ENCODE assay signal across 16 cellular contexts in genomic region chr3:149475451-149476060, GRCh38. TPM values are rescaled to one million over a fixed set of nuclear protein-coding genes. Genes with fewer than 3 reads are reported as not detected.
"Had no signal": no experiment of that assay in that cellular context is flagged by ENCODE, and none has a peak within 500 bp of the region (broad histone marks: within the 10 kb centered on the region; RNA-seq: fewer than 3 reads in every experiment).

No MANE protein-coding gene starts in this region.

- DNase-seq: activated CD4-positive, alpha-beta T cell treated with anti-CD3 and anti-CD28 coated beads, Interleukin-2, amount 50 U/mL, for 4 hours; activated CD8-positive, alpha-beta memory T cell treated with anti-CD3 and anti-CD28 coated beads, Interleukin-2, amount 10 ng/mL, durations not matched to agents 7 days and 5 days; activated effector memory CD4-positive, alpha-beta T cell treated with anti-CD3 and anti-CD28 coated beads, Interleukin-2, amount 50 U/mL, for 16 hours; activated T-cell treated with anti-CD3 and anti-CD28 coated beads, Interleukin-2, amount 50 U/mL, for 4 hours; cerebellar nuclear complex; dermis blood vessel endothelial cell; foreskin fibroblast; head of caudate nucleus; ovary; stimulated activated CD4-positive, alpha-beta T cell treated with anti-CD3 and anti-CD28 coated beads, Interleukin-1b, Interleukin-23, amount 100 ng/mL, for 48 hours; transverse colon had no signal

- H3K4me1 Mint-ChIP-seq: stimulated activated memory B cell treated with anti-CD40 and anti-IgM and Interleukin-4, amounts not matched to agents 10 μg/mL and 1 μg/mL and 100 μg/mL, for 72 hours had no signal

- H3K27ac Mint-ChIP-seq: activated CD8-positive, alpha-beta memory T cell treated with anti-CD3 and anti-CD28 coated beads, Interleukin-2, amount 10 ng/mL, durations not matched to agents 7 days and 5 days; activated naive CD8-positive, alpha-beta T cell; natural killer cell treated with Interleukin-12 subunit alpha and Interleukin-12 subunit beta and Interleukin-15 and Interleukin-18, amount 100 ng/mL, for 72 hours; stimulated activated memory B cell treated with anti-CD40 and anti-IgM and Interleukin-4, amounts not matched to agents 10 μg/mL and 1 μg/mL and 100 μg/mL, for 72 hours had no signal

- H3K4me3 Mint-ChIP-seq: activated CD8-positive, alpha-beta memory T cell treated with anti-CD3 and anti-CD28 coated beads, Interleukin-2, amount 10 ng/mL, durations not matched to agents 7 days and 5 days; activated naive CD8-positive, alpha-beta T cell; activated T-cell treated with anti-CD3 and anti-CD28 coated beads, Interleukin-2, amount 50 U/mL, for 4 hours; natural killer cell treated with Interleukin-12 subunit alpha and Interleukin-12 subunit beta and Interleukin-15 and Interleukin-18, amount 100 ng/mL, for 72 hours; stimulated activated memory B cell treated with anti-CD40 and anti-IgM and Interleukin-4, amounts not matched to agents 10 μg/mL and 1 μg/mL and 100 μg/mL, for 72 hours had no signal

- H3K27me3 Mint-ChIP-seq: activated naive CD8-positive, alpha-beta T cell had no signal

- H3K4me3 ChIP-seq: esophagus muscularis mucosa, ovary, transverse colon had no signal

- H3K27ac ChIP-seq: esophagus muscularis mucosa, ovary, transverse colon had no signal

- H3K27me3 ChIP-seq: esophagus muscularis mucosa, ovary, transverse colon had no signal

- H3K9me3 Mint-ChIP-seq: activated T-cell treated with anti-CD3 and anti-CD28 coated beads, Interleukin-2, amount 50 U/mL, for 4 hours; natural killer cell treated with Interleukin-12 subunit alpha and Interleukin-12 subunit beta and Interleukin-15 and Interleukin-18, amount 100 ng/mL, for 72 hours; stimulated activated memory B cell treated with anti-CD40 and anti-IgM and Interleukin-4, amounts not matched to agents 10 μg/mL and 1 μg/mL and 100 μg/mL, for 72 hours had no signal

- H3K36me3 ChIP-seq: esophagus muscularis mucosa, ovary, transverse colon had no signal

- ATAC-seq: activated CD8-positive, alpha-beta memory T cell treated with anti-CD3 and anti-CD28 coated beads, Interleukin-2, amount 10 ng/mL, durations not matched to agents 7 days and 5 days; activated T-cell treated with anti-CD3 and anti-CD28 coated beads, Interleukin-2, amount 50 U/mL, for 4 hours; natural killer cell treated with Interleukin-12 subunit alpha and Interleukin-12 subunit beta and Interleukin-15 and Interleukin-18, amount 100 ng/mL, for 72 hours; stimulated activated memory B cell treated with anti-CD40 and anti-IgM and Interleukin-4, amounts not matched to agents 10 μg/mL and 1 μg/mL and 100 μg/mL, for 72 hours had no signal

- H3K36me3 Mint-ChIP-seq: activated CD8-positive, alpha-beta memory T cell treated with anti-CD3 and anti-CD28 coated beads, Interleukin-2, amount 10 ng/mL, durations not matched to agents 7 days and 5 days; activated naive CD8-positive, alpha-beta T cell; natural killer cell treated with Interleukin-12 subunit alpha and Interleukin-12 subunit beta and Interleukin-15 and Interleukin-18, amount 100 ng/mL, for 72 hours; stimulated activated memory B cell treated with anti-CD40 and anti-IgM and Interleukin-4, amounts not matched to agents 10 μg/mL and 1 μg/mL and 100 μg/mL, for 72 hours had no signal

- H3K9me3 ChIP-seq: esophagus muscularis mucosa, ovary, transverse colon had no signal

RNA-seq across cellular contexts. Expression of gene TM4SF4, which starts 1.1 kb away (rescaled TPM):
- total RNA-seq: activated CD8-positive, alpha-beta memory T cell treated with anti-CD3 and anti-CD28 coated beads, Interleukin-2, amount 10 ng/mL, durations not matched to agents 7 days and 5 days; dermis blood vessel endothelial cell; natural killer cell treated with Interleukin-12 subunit alpha and Interleukin-12 subunit beta and Interleukin-15 and Interleukin-18, amount 100 ng/mL, for 72 hours; T-helper 2 cell treated with Interferon-gamma antibody and Interleukin-4, amounts not matched to agents 100 ng/mL and 5 ng/mL, for 36 hours had no signal
